Comparison of ENCODE assay signal across 11 cellular contexts in genomic region chr2:240916571-240917008, GRCh38. TPM values are rescaled to one million over a fixed set of nuclear protein-coding genes. Genes with fewer than 3 reads are reported as not detected.
DNase-seq lines count a peak whose midpoint lies in the region; ATAC-seq and TF ChIP-seq lines count a peak whose summit lies in the region.
"Had no signal": no experiment of that assay in that cellular context is flagged by ENCODE, and none has a peak within 500 bp of the region (broad histone marks: within the 10 kb centered on the region; RNA-seq: fewer than 3 reads in every experiment).

No MANE protein-coding gene starts in this region.

- H3K9me3 ChIP-seq in HUES48 (ENCODE audit: control insufficient read depth, insufficient read depth, low read length) (no peaks in the 10 kb centered on the region), endodermal cell (ENCODE audit: control insufficient read depth, low read length) (no peaks in the 10 kb centered on the region), lower lobe of right lung (no peaks in the 10 kb centered on the region)

- in situ Hi-C loops in ACHN (cut with HindIII; ENCODE audit: low pct_ligation_motif_present, low pct_unique_long_range_greater_than_20kb, low sequenced_read_pairs): no loop called here

- intact Hi-C loops in lower lobe of right lung (cut with DNase I): no loop called here

- TF ChIP-seq CTCF in endodermal cell (conservative IDR thresholded peaks at IDR 0.05): no peak
- no peak for TF ChIP-seq CTCF in lower lobe of right lung (IDR thresholded peaks at IDR 0.05)

- ATAC-seq in lower lobe of right lung: peak; percentile 25 to 27
- ATAC-seq in activated naive CD8-positive, alpha-beta T cell treated with anti-CD3 and anti-CD28 coated beads, Interleukin-2, amount 50 U/mL, for 24 hours: no peak
- ATAC-seq in HG02759 (IDR thresholded peaks at IDR 0.05; ENCODE audit: unreplicated experiment): no peak
- ATAC-seq in HG03469 (IDR thresholded peaks at IDR 0.05; ENCODE audit: unreplicated experiment): no peak

- H3K4me1 ChIP-seq in HUES48 (ENCODE audit: control insufficient read depth, insufficient read depth, low read length) (peaks cover 4% of the 10 kb centered on the region; the same call in 1 of the 2 replicates), endodermal cell (ENCODE audit: control insufficient read depth, insufficient read depth, low read length) (no peaks in the 10 kb centered on the region), lower lobe of right lung (peaks cover 47% of the 10 kb centered on the region)

- no peaks in the 10 kb centered on the region for H3K4me1 Mint-ChIP-seq in endodermal cell
- no peaks in the 10 kb centered on the region for H3K4me1 Mint-ChIP-seq in activated naive CD8-positive, alpha-beta T cell treated with anti-CD3 and anti-CD28 coated beads, Interleukin-2, amount 50 U/mL, for 24 hours

- H3K4me3 ChIP-seq in HUES48 (ENCODE audit: low read depth, low read length): peak overlapping the region; percentile 44
- no peak overlapping the region for H3K4me3 ChIP-seq in endodermal cell (ENCODE audit: low read length)
- H3K4me3 ChIP-seq in lower lobe of right lung: no peak overlapping the region

- no peak overlapping the region for H3K27ac Mint-ChIP-seq in endodermal cell
- no peak overlapping the region for H3K27ac Mint-ChIP-seq in activated naive CD8-positive, alpha-beta T cell treated with anti-CD3 and anti-CD28 coated beads, Interleukin-2, amount 50 U/mL, for 24 hours

- DNase-seq in ACHN (peak; percentile 87), endodermal cell (peak; percentile 82), lower lobe of right lung (peak; percentile 52), activated T-cell treated with anti-CD3 and anti-CD28 coated beads for 4 hours (no peak)
- DNase-seq in activated naive CD8-positive, alpha-beta T cell treated with anti-CD3 and anti-CD28 coated beads, Interleukin-2, amount 50 U/mL, for 24 hours: no peak
- DNase-seq: DND-41 had no signal

- H3K27me3 ChIP-seq in HUES48 (ENCODE audit: control insufficient read depth, insufficient read depth, low read length): peaks cover 13% of the 10 kb centered on the region
- H3K27me3 ChIP-seq in endodermal cell (ENCODE audit: control insufficient read depth, insufficient read depth, low read length, poor library complexity, severe bottlenecking): peaks cover 19% of the 10 kb centered on the region
- peaks cover 19% of the 10 kb centered on the region for H3K27me3 ChIP-seq in lower lobe of right lung (ENCODE audit: low read depth)

- H3K36me3 Mint-ChIP-seq in endodermal cell (ENCODE audit: low read depth): no peaks in the 10 kb centered on the region
- no peaks in the 10 kb centered on the region for H3K36me3 Mint-ChIP-seq in activated naive CD8-positive, alpha-beta T cell treated with anti-CD3 and anti-CD28 coated beads, Interleukin-2, amount 50 U/mL, for 24 hours (ENCODE audit: low read depth)

- no peak overlapping the region for H3K9ac ChIP-seq in HUES48 (ENCODE audit: low read depth, low read length)
- H3K9ac ChIP-seq in endodermal cell (ENCODE audit: extremely low read depth, low read length, poor library complexity, severe bottlenecking): no peak overlapping the region

- WGBS in endodermal cell (ENCODE audit: insufficient coverage in 1 of 2, insufficient read length in 1 of 2), 2 experiments: 16 to 23% methylated on average over 14 to 24 of the region's 24 CpGs

- peak overlapping the region; percentile 43 for H3K4me3 Mint-ChIP-seq in endodermal cell
- no peak overlapping the region for H3K4me3 Mint-ChIP-seq in activated naive CD8-positive, alpha-beta T cell treated with anti-CD3 and anti-CD28 coated beads, Interleukin-2, amount 50 U/mL, for 24 hours

- H3K27me3 Mint-ChIP-seq in endodermal cell (ENCODE audit: insufficient read depth): peaks cover 20% of the 10 kb centered on the region
- H3K27me3 Mint-ChIP-seq in activated naive CD8-positive, alpha-beta T cell treated with anti-CD3 and anti-CD28 coated beads, Interleukin-2, amount 50 U/mL, for 24 hours: peaks cover 4% of the 10 kb centered on the region

- H3K36me3 ChIP-seq in HUES48 (ENCODE audit: control insufficient read depth, insufficient read depth, low read length) (no peaks in the 10 kb centered on the region), endodermal cell (ENCODE audit: control insufficient read depth, insufficient read depth, low read length) (no peaks in the 10 kb centered on the region), lower lobe of right lung (no peaks in the 10 kb centered on the region)

- H3K27ac ChIP-seq in HUES48 (ENCODE audit: low read depth, low read length) (no peak overlapping the region), endodermal cell (ENCODE audit: low read depth, low read length) (no peak overlapping the region), lower lobe of right lung (no peak overlapping the region)

- no peaks in the 10 kb centered on the region for H3K9me3 Mint-ChIP-seq in endodermal cell
- no peaks in the 10 kb centered on the region for H3K9me3 Mint-ChIP-seq in activated naive CD8-positive, alpha-beta T cell treated with anti-CD3 and anti-CD28 coated beads, Interleukin-2, amount 50 U/mL, for 24 hours

RNA-seq across cellular contexts. Expression of gene CROCC2, which starts 10.5 kb away (rescaled TPM):
- total RNA-seq in endodermal cell (not detected), lower lobe of right lung (3.4 TPM)
- not detected for polyA plus RNA-seq in endodermal cell (2013, experiment 1 of 2)
- polyA plus RNA-seq in endodermal cell (2013, experiment 2 of 2): not detected
- total RNA-seq: activated CD8-positive, alpha-beta memory T cell treated with anti-CD3 and anti-CD28 coated beads for 36 hours; HT1080 had no signal

RNA-seq across cellular contexts. Expression of gene MAB21L4, which starts 20.6 kb away (rescaled TPM):
- total RNA-seq in endodermal cell (under 1 TPM in 1 of 2 donors, not detected in 1; 0.31 TPM), lower lobe of right lung (17.0 TPM)
- not detected for polyA plus RNA-seq in endodermal cell (2013, experiment 1 of 2)
- not detected for polyA plus RNA-seq in endodermal cell (2013, experiment 2 of 2)
- total RNA-seq: activated CD8-positive, alpha-beta memory T cell treated with anti-CD3 and anti-CD28 coated beads for 36 hours; HT1080 had no signal

RNA-seq across cellular contexts. Expression of gene AGXT, which starts 48.0 kb away (rescaled TPM):
- total RNA-seq in endodermal cell (under 1 TPM in 1 of 2 donors, not detected in 1; 0.31 TPM), lower lobe of right lung (not detected)
- not detected for polyA plus RNA-seq in endodermal cell (2013, experiment 1 of 2)
- polyA plus RNA-seq in endodermal cell (2013, experiment 2 of 2): not detected
- total RNA-seq: activated CD8-positive, alpha-beta memory T cell treated with anti-CD3 and anti-CD28 coated beads for 36 hours; HT1080 had no signal

Comparison
In these comparisons a context has a peak if more than half of its experiments do, and no peak if none do; other contexts are left out.
1. DNase-seq: peak in ACHN (single experiment), endodermal cell (single experiment) and lower lobe of right lung (single experiment); none in activated naive CD8-positive, alpha-beta T cell treated with anti-CD3 and anti-CD28 coated beads, Interleukin-2, amount 50 U/mL, for 24 hours (single experiment) and activated T-cell treated with anti-CD3 and anti-CD28 coated beads for 4 hours (single experiment).
2. ATAC-seq: peak in lower lobe of right lung (2 of 2); none in activated naive CD8-positive, alpha-beta T cell treated with anti-CD3 and anti-CD28 coated beads, Interleukin-2, amount 50 U/mL, for 24 hours (single experiment), HG02759 (single experiment) and HG03469 (single experiment).
3. RNA of gene MAB21L4, which starts 20.6 kb away (total RNA-seq): 17.0 TPM in lower lobe of right lung (single experiment); 0.31 TPM in endodermal cell; every median in the first group is over 10 times any median in the second.